8 cellular contexts compared by ENCODE assay signal in genomic region chr9:122099271-122099869, GRCh38. TPM values are rescaled to one million over a fixed set of nuclear protein-coding genes. Genes with fewer than 3 reads are reported as not detected.
A peak's percentile ranks its signal among the peaks of the same experiment; 100 is the strongest.
DNase-seq lines count a peak whose midpoint lies in the region; ATAC-seq, FAIRE-seq and TF ChIP-seq lines count a peak whose summit lies in the region.

No MANE protein-coding gene starts in this region.

- 14% methylated on average over 16 of the region's 16 CpGs for WGBS in mammary epithelial cell (ENCODE audit: low coverage, missing lambda C conversion rate)

- H3K9ac ChIP-seq in mammary epithelial cell (ENCODE audit: insufficient read depth, low read length) (no peak overlapping the region), keratinocyte (ENCODE audit: control insufficient read depth, extremely low read depth, insufficient read depth, low read length) (no peak overlapping the region)

- H3K27me3 ChIP-seq in mammary epithelial cell (ENCODE audit: insufficient read depth, low read length): no peaks in the 10 kb centered on the region
- no peaks in the 10 kb centered on the region for H3K27me3 ChIP-seq in keratinocyte (ENCODE audit: control insufficient read depth, extremely low read depth, insufficient read depth, low read length)

- H2AFZ ChIP-seq in mammary epithelial cell (ENCODE audit: low read depth, low read length): peak overlapping the region; percentile 74
- no peak overlapping the region for H2AFZ ChIP-seq in keratinocyte (ENCODE audit: control insufficient read depth, low read length)

- ATAC-seq in HG02759 (IDR thresholded peaks at IDR 0.05; ENCODE audit: unreplicated experiment) (peak; percentile 76), HG03571 (IDR thresholded peaks at IDR 0.05; ENCODE audit: unreplicated experiment) (no peak)

- H3K9me1 ChIP-seq in keratinocyte (ENCODE audit: control insufficient read depth, extremely low read depth, insufficient read depth, low read length): no peaks in the 10 kb centered on the region

- no peaks in the 10 kb centered on the region for H3K79me2 ChIP-seq in mammary epithelial cell (ENCODE audit: insufficient read depth, low read length)
- no peaks in the 10 kb centered on the region for H3K79me2 ChIP-seq in keratinocyte (ENCODE audit: control insufficient read depth, insufficient read depth, low read length)

- peak overlapping the region; percentile 31 for H3K4me2 ChIP-seq in mammary epithelial cell (ENCODE audit: insufficient read depth, low read depth, low read length)
- H3K4me2 ChIP-seq in keratinocyte (ENCODE audit: control insufficient read depth, extremely low read depth, insufficient read depth, low read depth, low read length): peak overlapping the region; percentile 49

- H3K4me1 ChIP-seq in mammary epithelial cell (ENCODE audit: insufficient read depth, low read length): no peaks in the 10 kb centered on the region
- no peaks in the 10 kb centered on the region for H3K4me1 ChIP-seq in keratinocyte (ENCODE audit: control insufficient read depth, extremely low read depth, insufficient read depth, low read length)

- H3K36me3 ChIP-seq in mammary epithelial cell (ENCODE audit: insufficient read depth, low read length) (no peaks in the 10 kb centered on the region), keratinocyte (ENCODE audit: control insufficient read depth in 2 of 2, extremely low read depth in 1 of 2, insufficient read depth in 2 of 2, low read length in 2 of 2) (no peaks in the 10 kb centered on the region)

- BruUV-seq in mammary epithelial cell (replicated peaks; lab: Mats Ljungman, UMichigan): no TSS peak

- FAIRE-seq in keratinocyte (lab: Jason Lieb, UNC): peak; percentile 9

- in situ Hi-C loops in mammary epithelial cell (cut with MboI; ENCODE audit: low sequenced_read_pairs in 2 of 2): loop anchor here (10.0 to 25.0 kb wide), 2 partner anchors 713 to 715 kb away; partner anchors contain the start of gene OR1K1 (in 1 of the 2)

- CTCF ChIA-PET in mammary epithelial cell (lab: Charles Lee; ENCODE audit: low non-redundant PET): interaction anchor here (0.6 to 1.1 kb wide), 9 partner anchors 19 to 411 kb away, joined by 3 to 8 read pairs (median 4); no protein-coding TSS in a partner anchor

- no peaks in the 10 kb centered on the region for H4K20me1 ChIP-seq in mammary epithelial cell (ENCODE audit: insufficient read depth, low read length)
- H4K20me1 ChIP-seq in keratinocyte (ENCODE audit: control insufficient read depth, extremely low read depth, insufficient read depth, low read length): no peaks in the 10 kb centered on the region

- peak overlapping the region in 2 of 3 experiments; percentile 1 to 17 for H3K4me3 ChIP-seq in mammary epithelial cell (replicated peaks in 1 of 3; ENCODE audit: insufficient read depth in 1 of 3, low read depth in 2 of 3, low read length in 3 of 3)
- peak overlapping the region in 1 of 3 experiments; percentile 34 for H3K4me3 ChIP-seq in keratinocyte (ENCODE audit: control insufficient read depth in 2 of 3, extremely low read depth in 1 of 3, insufficient read depth in 2 of 3, low read depth in 1 of 3, low read length in 3 of 3)

- peak; percentile 76 to 81 for TF ChIP-seq CTCF in mammary epithelial cell (conservative IDR thresholded peaks at IDR 0.05 in 1 of 2, IDR thresholded peaks at IDR 0.05 in 1 of 2; ENCODE audit: extremely low read depth in 1 of 2, insufficient read depth in 1 of 2, low read depth in 1 of 2, low read length in 2 of 2)
- TF ChIP-seq CTCF in keratinocyte (optimal IDR thresholded peaks at IDR 0.05 in 1 of 3, IDR thresholded peaks at IDR 0.05 in 1 of 3, conservative IDR thresholded peaks at IDR 0.05 in 1 of 3; ENCODE audit: extremely low read depth in 1 of 3, insufficient read depth in 2 of 3, low read length in 3 of 3): peak; percentile 75 to 86 (median 75)

- no peak overlapping the region for H3K27ac ChIP-seq in mammary epithelial cell (ENCODE audit: insufficient read depth, low read depth, low read length)
- H3K27ac ChIP-seq in keratinocyte (ENCODE audit: control insufficient read depth, insufficient read depth, low read length): no peak overlapping the region

- intact Hi-C loops in mammary epithelial cell (cut with micrococcal nuclease): loop anchor here (1.0 to 5.0 kb wide), 5 partner anchors 24 to 711 kb away; no protein-coding TSS in a partner anchor

- peak; percentile 78 for DNase-seq in EH (ENCODE audit: low read depth)
- DNase-seq in NCI-H2196 (lab: John Stamatoyannopoulos, UW; ENCODE audit: unreplicated experiment): peak; percentile 87
- DNase-seq in activated CD4-positive, CD25-positive, alpha-beta regulatory T cell (lab: John Stamatoyannopoulos, UW): peak; percentile 56 to 71 (median 66)
- DNase-seq in mammary epithelial cell: peak; percentile 54
- DNase-seq in keratinocyte (ENCODE audit: low read depth, low spot score): no peak
- DNase-seq in stimulated activated CD4-positive, alpha-beta T cell treated with anti-CD3 and anti-CD28 coated beads, Interleukin-1b, Interleukin-23, amount 100 ng/mL, for 24 hours (ENCODE audit: low read depth in 4 of 4, low spot score in 1 of 4): peak; percentile 60 to 80 (median 67)

- dilution Hi-C loops in mammary epithelial cell (cut with HindIII; ENCODE audit: low sequenced_read_pairs): loop anchor here (5.0 kb wide), 1 partner anchor 253 kb away; no protein-coding TSS in a partner anchor
- dilution Hi-C loops in keratinocyte (cut with MboI; ENCODE audit: extremely low pct_ligation_motif_present, low sequenced_read_pairs): no loop called here

- H3K9me3 ChIP-seq in mammary epithelial cell (replicated peaks; ENCODE audit: insufficient read depth, low read length) (peaks cover 4% of the 10 kb centered on the region), keratinocyte (ENCODE audit: control insufficient read depth, low read depth, low read length) (no peaks in the 10 kb centered on the region)

RNA-seq across cellular contexts. Expression of gene TTLL11, which starts 6.3 kb away (rescaled TPM):
- total RNA-seq in mammary epithelial cell: 10 to 100 TPM in 1 of 2 donors, 1 to 10 TPM in 1; 5.7 to 17.5 TPM
- 5.3 TPM for polyA plus RNA-seq in mammary epithelial cell
- polyA minus RNA-seq in mammary epithelial cell: 1.3 TPM
- polyA plus RNA-seq in keratinocyte: 7.6 to 8.5 TPM (median 8.0 TPM) in 3 replicates
- polyA plus RNA-seq in keratinocyte (2011; ENCODE audit: low read depth): 1.4 TPM
- 6.7 and 8.0 TPM in 2 replicates for polyA plus RNA-seq in keratinocyte (2011; cell fraction: cytosol; rRNA removed)
- 12.3 and 19.0 TPM in 2 replicates for polyA plus RNA-seq in keratinocyte (2011; cell fraction: nucleus; rRNA removed)
- 3.3 and 8.1 TPM in 2 replicates for polyA plus RNA-seq in keratinocyte (2012; ENCODE audit: low replicate concordance)
- 7.4 to 13.2 TPM (median 10.3 TPM) in 3 replicates for polyA minus RNA-seq in keratinocyte
- 7.3 TPM for polyA minus RNA-seq in keratinocyte (2011; cell fraction: cytosol; rRNA and poly(A)+ RNA removed)
- 7.8 and 12.6 TPM in 2 replicates for polyA minus RNA-seq in keratinocyte (2011; cell fraction: nucleus; rRNA and poly(A)+ RNA removed)
